Comparison of ENCODE assay signal across 9 cellular contexts in the genomic region with DNA sequence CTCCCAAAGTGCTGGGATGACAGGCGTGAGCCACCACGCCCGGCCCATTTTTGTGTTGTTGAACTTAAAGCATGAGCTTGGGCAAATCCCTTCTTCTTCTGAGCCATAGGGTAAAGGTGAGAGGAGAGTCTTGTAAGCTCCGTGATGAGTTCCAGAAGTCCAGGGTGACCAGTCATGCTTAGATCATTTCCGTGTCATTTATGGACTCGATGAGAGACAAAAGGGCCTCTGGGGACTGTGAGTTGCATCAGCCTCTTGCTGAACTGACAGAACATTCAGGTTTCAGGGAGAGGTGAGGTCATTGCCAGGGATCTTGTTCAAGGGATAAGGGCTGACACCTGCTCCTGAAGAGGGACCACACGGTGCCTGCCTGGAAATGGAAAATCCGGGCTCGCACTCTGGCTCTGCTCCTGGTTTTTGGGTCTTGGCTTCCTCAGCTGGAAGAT. TPM values are rescaled to one million over a fixed set of nuclear protein-coding genes. Genes with fewer than 3 reads are reported as not detected.
DNase-seq lines count a peak whose midpoint lies in the region; ATAC-seq, FAIRE-seq and TF ChIP-seq lines count a peak whose summit lies in the region.
"Had no signal": no experiment of that assay in that cellular context is flagged by ENCODE, and none has a peak within 500 bp of the region (broad histone marks: within the 10 kb centered on the region; RNA-seq: fewer than 3 reads in every experiment).

No MANE protein-coding gene starts in this region.

- FAIRE-seq in urothelium cell line (lab: Jason Lieb, UNC) = no peak

- no peak overlapping the region for H3K4me2 ChIP-seq in OCI-LY7 (ENCODE audit: low read length)

- no peaks in the 10 kb centered on the region for H3K27me3 ChIP-seq in foreskin keratinocyte

- H3K36me3 ChIP-seq in OCI-LY7 (ENCODE audit: insufficient read depth, low read length) = no peaks in the 10 kb centered on the region

- CTCF ChIA-PET in OCI-LY7 (lab: Charles Lee; ENCODE audit: unreplicated experiment) = no interaction called here

- no peaks in the 10 kb centered on the region for H3K79me2 ChIP-seq in OCI-LY7 (ENCODE audit: insufficient read depth, low read depth, low read length)

- no TSS peak for BruUV-seq in OCI-LY7 (replicated peaks; lab: Mats Ljungman, UMichigan)

- H4K20me1 ChIP-seq in OCI-LY7 (ENCODE audit: insufficient read depth, low read length) = no peaks in the 10 kb centered on the region

- H3K9me3 ChIP-seq in OCI-LY7 (ENCODE audit: low read length) = no peaks in the 10 kb centered on the region; the same call in 1 of the 2 replicates

- POLR2A ChIA-PET in OCI-LY7 (lab: Charles Lee) = no interaction called here

- no peak overlapping the region for H2AFZ ChIP-seq in OCI-LY7 (ENCODE audit: low read length)

- ATAC-seq in foreskin keratinocyte = peak; percentile 61
- no peak for ATAC-seq in activated CD4-positive, CD25-positive, alpha-beta regulatory T cell treated with anti-CD3 and anti-CD28 coated beads, Interleukin-2, amount 50 U/mL, for 24 hours

- no peak for TF ChIP-seq CTCF in foreskin keratinocyte (conservative IDR thresholded peaks at IDR 0.05)
- TF ChIP-seq CTCF in OCI-LY7 (conservative IDR thresholded peaks at IDR 0.05; ENCODE audit: low read length) = no peak

- no peaks in the 10 kb centered on the region for H3K9me2 ChIP-seq in OCI-LY7 (ENCODE audit: insufficient read depth, low read length)

- H3K4me3 ChIP-seq in OCI-LY7 (ENCODE audit: low read depth, low read length, poor library complexity, severe bottlenecking) = no peak overlapping the region

- H3K4me1 ChIP-seq in foreskin keratinocyte (peaks cover 28% of the 10 kb centered on the region), OCI-LY7 (ENCODE audit: insufficient read depth, low read length, poor library complexity, severe bottlenecking) (peaks cover 6% of the 10 kb centered on the region)

- DNase-seq in NCI-H510A (lab: John Stamatoyannopoulos, UW) = peak; percentile 15
- DNase-seq in NCI-H510A treated with DMSO at 0.1 percent for 48 hours (lab: John Stamatoyannopoulos, UW) = no peak
- peak; percentile 57 for DNase-seq in SHP77 treated with DMSO at 0.1 percent for 48 hours (lab: John Stamatoyannopoulos, UW)
- peak; percentile 96 to 99 for DNase-seq in foreskin keratinocyte
- peak; percentile 59 for DNase-seq in urothelium cell line (ENCODE audit: low spot score)
- no peak for DNase-seq in OCI-LY7 (ENCODE audit: low spot score)
- no peak for DNase-seq in cerebellar nuclear complex (lab: John Stamatoyannopoulos, UW)
- DNase-seq: NCI-H2227 treated with DMSO at 0.1 percent for 48 hours had no signal

- H3K27ac ChIP-seq in foreskin keratinocyte = peak overlapping the region; percentile 19
- no peak overlapping the region for H3K27ac ChIP-seq in OCI-LY7 (ENCODE audit: low read depth, low read length, poor library complexity, severe bottlenecking)

- intact Hi-C loops in OCI-LY7 (cut with micrococcal nuclease; ENCODE audit: unreplicated experiment) = no loop called here

RNA-seq across cellular contexts. Expression of a gene that starts 53.6 kb away (rescaled TPM):
- 39.5 and 40.9 TPM in 2 replicates for total RNA-seq in foreskin keratinocyte
- polyA plus RNA-seq in foreskin keratinocyte = 49.8 and 51.1 TPM in 2 replicates
- 98.4 and 102 TPM in 2 replicates for total RNA-seq in OCI-LY7 (2014; rRNA removed; shearing (Covaris generic))
- total RNA-seq in OCI-LY7 (2022) = 36.5 and 40.5 TPM in 2 replicates

Comparison
In these comparisons a context has a peak if more than half of its experiments do, and no peak if none do; other contexts are left out.
1. DNase-seq: peak in NCI-H510A (single experiment), SHP77 treated with DMSO at 0.1 percent for 48 hours (single experiment), foreskin keratinocyte (2 of 2) and urothelium cell line (single experiment); none in NCI-H510A treated with DMSO at 0.1 percent for 48 hours (single experiment), OCI-LY7 (single experiment) and cerebellar nuclear complex (0 of 2).